28 cellular contexts compared by ENCODE assay signal in the genomic region with DNA sequence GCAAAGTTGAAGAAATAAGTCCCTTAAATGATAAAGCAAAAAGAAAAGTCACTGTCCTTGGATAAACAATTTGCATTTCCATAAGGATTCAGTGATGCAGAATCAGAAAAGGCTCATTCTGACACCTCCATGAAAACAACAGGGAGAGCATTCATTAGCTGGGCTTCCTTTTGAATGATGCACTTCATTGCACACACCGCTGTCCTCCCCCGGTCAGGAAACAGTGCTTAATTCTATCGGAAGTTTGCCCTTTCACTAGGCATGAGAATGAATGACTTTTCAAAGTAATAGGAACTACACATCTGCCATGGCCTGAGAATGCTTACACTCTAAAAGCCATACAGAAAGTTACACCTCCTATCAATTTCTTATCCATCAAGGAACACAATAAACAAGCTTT. TPM values are rescaled to one million over a fixed set of nuclear protein-coding genes. Genes with fewer than 3 reads are reported as not detected.
DNase-seq lines count a peak whose midpoint lies in the region; ATAC-seq, FAIRE-seq and TF ChIP-seq lines count a peak whose summit lies in the region.
"Had no signal": no experiment of that assay in that cellular context is flagged by ENCODE, and none has a peak within 500 bp of the region (broad histone marks: within the 10 kb centered on the region; RNA-seq: fewer than 3 reads in every experiment).

No MANE protein-coding gene starts in this region.

- no peak overlapping the region for H3K9ac ChIP-seq in astrocyte (ENCODE audit: low read length)
- H3K9ac ChIP-seq: KMS-11 had no signal

- POLR2A ChIA-PET in OCI-LY7 (lab: Charles Lee) = interaction anchor here (0.6 kb wide), 1 partner anchor 74 kb away, joined by 3 read pairs; no protein-coding TSS in a partner anchor

- no peak for ATAC-seq in right lobe of liver
- ATAC-seq: HCT116, Right ventricle myocardium inferior had no signal

- H3K36me3 ChIP-seq in astrocyte (ENCODE audit: insufficient read depth, low read length) = no peaks in the 10 kb centered on the region
- H3K36me3 ChIP-seq in right lobe of liver = no peaks in the 10 kb centered on the region
- H3K36me3 ChIP-seq in hepatocyte (replicated peaks; ENCODE audit: insufficient read depth, low read depth) = no peaks in the 10 kb centered on the region
- no peaks in the 10 kb centered on the region for H3K36me3 ChIP-seq in OCI-LY7 (ENCODE audit: insufficient read depth, low read length)
- H3K36me3 ChIP-seq: SJCRH30 had no signal

- H3K27me3 Mint-ChIP-seq in astrocyte (ENCODE audit: low read depth, unreplicated experiment) (no peaks in the 10 kb centered on the region), neural crest cell (ENCODE audit: low read depth) (no peaks in the 10 kb centered on the region)
- H3K27me3 Mint-ChIP-seq: CD8-positive, alpha-beta memory T cell; IgD-negative memory B cell had no signal

- no peak overlapping the region for H3K27ac ChIP-seq in astrocyte (ENCODE audit: low read depth, low read length)
- H3K27ac ChIP-seq in right lobe of liver = no peak overlapping the region
- H3K27ac ChIP-seq in hepatocyte = no peak overlapping the region
- no peak overlapping the region for H3K27ac ChIP-seq in OCI-LY7 (ENCODE audit: low read depth, low read length, poor library complexity, severe bottlenecking)
- H3K27ac ChIP-seq: C4-2B, HL-60, KMS-11, SJCRH30 had no signal

- WGBS in right lobe of liver (ENCODE audit: insufficient coverage, low coverage, low lambda C conversion rate, missing lambda C conversion rate) = 77% methylated on average over 3 of the region's 3 CpGs
- 82% methylated on average over 3 of the region's 3 CpGs for WGBS in hepatocyte (ENCODE audit: low lambda C conversion rate, missing lambda C conversion rate)

- H3K4me1 Mint-ChIP-seq in astrocyte (ENCODE audit: low read depth, unreplicated experiment) (peaks cover 14% of the 10 kb centered on the region), neural crest cell (peaks cover 51% of the 10 kb centered on the region)
- H3K4me1 Mint-ChIP-seq: CD8-positive, alpha-beta memory T cell; IgD-negative memory B cell had no signal

- H2AFZ ChIP-seq in astrocyte (ENCODE audit: low read depth, low read length) (peak overlapping the region; percentile 9), hepatocyte (no peak overlapping the region), OCI-LY7 (ENCODE audit: low read length) (no peak overlapping the region)

- no peak for TF ChIP-seq POLR2A in right lobe of liver (IDR thresholded peaks at IDR 0.05)

- no peaks in the 10 kb centered on the region for H3K79me2 ChIP-seq in astrocyte (ENCODE audit: insufficient read depth, low read length)
- no peaks in the 10 kb centered on the region for H3K79me2 ChIP-seq in hepatocyte
- H3K79me2 ChIP-seq in OCI-LY7 (ENCODE audit: insufficient read depth, low read depth, low read length) = no peaks in the 10 kb centered on the region

- H3K4me3 ChIP-seq in astrocyte (ENCODE audit: insufficient read depth, low read depth, low read length) (no peak overlapping the region), right lobe of liver (no peak overlapping the region), hepatocyte (no peak overlapping the region), OCI-LY7 (ENCODE audit: low read depth, low read length, poor library complexity, severe bottlenecking) (no peak overlapping the region)
- H3K4me3 ChIP-seq: SJCRH30 had no signal

- H3K9me3 ChIP-seq in astrocyte (ENCODE audit: insufficient read depth, low read depth, low read length) (no peaks in the 10 kb centered on the region), right lobe of liver (no peaks in the 10 kb centered on the region), hepatocyte (ENCODE audit: low read depth) (no peaks in the 10 kb centered on the region), OCI-LY7 (ENCODE audit: low read length) (no peaks in the 10 kb centered on the region)
- H3K9me3 ChIP-seq: SJCRH30 had no signal

- H3K27me3 ChIP-seq in astrocyte (ENCODE audit: insufficient read depth, low read length) (no peaks in the 10 kb centered on the region), right lobe of liver (no peaks in the 10 kb centered on the region), hepatocyte (no peaks in the 10 kb centered on the region)
- H3K27me3 ChIP-seq: SJCRH30 had no signal

- no TSS peak for BruUV-seq in OCI-LY7 (replicated peaks; lab: Mats Ljungman, UMichigan)

- no peaks in the 10 kb centered on the region for H3K36me3 Mint-ChIP-seq in astrocyte (ENCODE audit: low read depth, unreplicated experiment)
- no peaks in the 10 kb centered on the region for H3K36me3 Mint-ChIP-seq in neural crest cell (ENCODE audit: low read depth)
- H3K36me3 Mint-ChIP-seq: CD8-positive, alpha-beta memory T cell; IgD-negative memory B cell had no signal

- intact Hi-C loops in right lobe of liver (cut with DNase I) (no loop called here), OCI-LY7 (cut with micrococcal nuclease; ENCODE audit: unreplicated experiment) (no loop called here)

- CTCF ChIA-PET in OCI-LY7 (lab: Charles Lee; ENCODE audit: unreplicated experiment) = no interaction called here

- H3K4me1 ChIP-seq in astrocyte (ENCODE audit: insufficient read depth, low read length) = peaks cover 8% of the 10 kb centered on the region
- no peaks in the 10 kb centered on the region for H3K4me1 ChIP-seq in right lobe of liver
- H3K4me1 ChIP-seq in hepatocyte (ENCODE audit: insufficient read depth) = no peaks in the 10 kb centered on the region
- no peaks in the 10 kb centered on the region for H3K4me1 ChIP-seq in OCI-LY7 (ENCODE audit: insufficient read depth, low read length, poor library complexity, severe bottlenecking)

- H3K4me2 ChIP-seq in astrocyte (ENCODE audit: low read length) = no peak overlapping the region
- no peak overlapping the region for H3K4me2 ChIP-seq in hepatocyte
- no peak overlapping the region for H3K4me2 ChIP-seq in OCI-LY7 (ENCODE audit: low read length)
- H3K4me2 ChIP-seq: KMS-11 had no signal

- H3K9me2 ChIP-seq in hepatocyte (replicated peaks; ENCODE audit: insufficient read depth) (no peaks in the 10 kb centered on the region), OCI-LY7 (ENCODE audit: insufficient read depth, low read length) (no peaks in the 10 kb centered on the region)

- TF ChIP-seq CTCF in astrocyte (IDR thresholded peaks at IDR 0.05; ENCODE audit: insufficient read depth, low read depth, low read length) (no peak), neural crest cell (conservative IDR thresholded peaks at IDR 0.05) (no peak), right lobe of liver (IDR thresholded peaks at IDR 0.05) (no peak), hepatocyte (IDR thresholded peaks at IDR 0.05; ENCODE audit: poor library complexity) (no peak), OCI-LY7 (conservative IDR thresholded peaks at IDR 0.05; ENCODE audit: low read length) (no peak)

- H3K27ac Mint-ChIP-seq in astrocyte (ENCODE audit: unreplicated experiment) (no peak overlapping the region), neural crest cell (ENCODE audit: unreplicated experiment) (peak overlapping the region; percentile 22)
- H3K27ac Mint-ChIP-seq: CD8-positive, alpha-beta memory T cell; IgD-negative memory B cell had no signal

- H3K4me3 Mint-ChIP-seq in astrocyte (ENCODE audit: unreplicated experiment) (no peak overlapping the region), neural crest cell (peak overlapping the region; percentile 45)
- H3K4me3 Mint-ChIP-seq: CD8-positive, alpha-beta memory T cell; IgD-negative memory B cell had no signal

- no peak for FAIRE-seq in astrocyte (lab: Jason Lieb, UNC)
- FAIRE-seq: A204.1, GM12891, H1 had no signal

- H3K9me3 Mint-ChIP-seq in astrocyte (ENCODE audit: unreplicated experiment) = no peaks in the 10 kb centered on the region
- H3K9me3 Mint-ChIP-seq in neural crest cell = no peaks in the 10 kb centered on the region
- H3K9me3 Mint-ChIP-seq: IgD-negative memory B cell had no signal

- H4K20me1 ChIP-seq in astrocyte (ENCODE audit: insufficient read depth, low read length) (no peaks in the 10 kb centered on the region), hepatocyte (ENCODE audit: insufficient read depth, poor library complexity, severe bottlenecking) (no peaks in the 10 kb centered on the region), OCI-LY7 (ENCODE audit: insufficient read depth, low read length) (no peaks in the 10 kb centered on the region)

- DNase-seq in NCI-H69 (lab: John Stamatoyannopoulos, UW) (peak; percentile 17), astrocyte (ENCODE audit: low read depth) (no peak), neural crest cell (ENCODE audit: low read depth, low spot score) (no peak), right lobe of liver (no peak), hepatocyte (ENCODE audit: low spot score) (no peak), superior temporal gyrus (ENCODE audit: extremely low spot score) (no peak), OCI-LY7 (ENCODE audit: low spot score) (no peak)
- DNase-seq: AML-193; CD8-positive, alpha-beta memory T cell; DMS79 treated with DMSO at 0.1 percent for 48 hours; GF-D8; MM.1S; NCI-H1048; NCI-H1417; NCI-H1694; NCI-H2029 treated with DMSO at 0.1 percent for 48 hours; NCI-H526 treated with DMSO at 0.1 percent for 48 hours; OCI-M1; SJCRH30 had no signal

RNA-seq across cellular contexts. Expression of gene PCDH15, which starts 4.2 kb away (rescaled TPM):
- total RNA-seq in astrocyte (not detected in 2 replicates), neural crest cell (17.4 and 21.7 TPM in 2 replicates), right lobe of liver (not detected), hepatocyte (0.88 and 1.1 TPM in 2 replicates), OCI-LY7 (2022) (not detected in 2 replicates)
- polyA plus RNA-seq in hepatocyte = 0.66 and 1.7 TPM in 2 replicates
- total RNA-seq in OCI-LY7 (2014; rRNA removed; shearing (Covaris generic)) = not detected in 2 replicates
- total RNA-seq: CD8-positive, alpha-beta memory T cell; H1 had no signal
- polyA plus RNA-seq: CD8-positive, alpha-beta memory T cell; IgD-negative memory B cell had no signal
